ENCODE assay signal across 35 cellular contexts in the genomic region with DNA sequence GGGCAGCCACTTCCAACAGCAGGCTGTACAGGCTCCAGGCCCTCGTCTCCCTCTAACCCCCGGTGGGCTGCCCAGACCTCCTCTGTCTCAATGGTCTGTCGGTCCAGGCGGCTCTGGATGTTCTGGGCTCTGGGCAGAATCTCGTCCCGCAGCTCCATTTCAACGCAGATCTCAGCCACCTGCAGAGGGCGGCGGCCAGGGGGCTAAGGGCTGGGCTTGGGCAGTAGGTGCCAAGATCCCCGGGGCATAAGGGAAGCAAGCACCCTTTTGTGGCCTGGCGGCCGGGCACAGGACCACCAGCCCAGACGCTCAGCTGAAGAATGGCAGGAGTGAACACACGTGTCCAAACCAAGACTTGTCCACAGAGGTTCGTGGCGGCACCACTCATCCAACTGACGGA. TPM values are rescaled to one million over a fixed set of nuclear protein-coding genes. Genes with fewer than 3 reads are reported as not detected.
"Had no signal": no experiment of that assay in that cellular context is flagged by ENCODE, and none has a peak within 500 bp of the region (broad histone marks: within the 10 kb centered on the region; RNA-seq: fewer than 3 reads in every experiment).

No MANE protein-coding gene starts in this region.

- H3K4me1 Mint-ChIP-seq: activated B cell treated with CpG ODN at 0.5 μM for 24 hours; activated T-helper 17 cell treated with anti-CD3 and anti-CD28 coated beads, Interleukin-2, amount 50 U/mL, for 72 hours had no signal

- H3K4me3 ChIP-seq: adrenal gland, body of pancreas, breast epithelium had no signal

- H3K27ac ChIP-seq: adrenal gland, body of pancreas, brain microvascular endothelial cell, breast epithelium, VCaP had no signal

- H3K9me3 Mint-ChIP-seq: activated B cell treated with CpG ODN at 0.5 μM for 24 hours; activated CD4-positive, alpha-beta memory T cell treated with anti-CD3 and anti-CD28 coated beads for 36 hours; activated CD4-positive, alpha-beta T cell treated with anti-CD3 and anti-CD28 coated beads, Interleukin-2, amount 10 ng/mL, durations not matched to agents 24 days and 14 days; activated naive CD4-positive, alpha-beta T cell treated with anti-CD3 and anti-CD28 coated beads for 36 hours; activated naive CD4-positive, alpha-beta T cell treated with anti-CD3 and anti-CD28 coated beads, Interleukin-2, amount 50 U/mL, for 72 hours; activated naive CD8-positive, alpha-beta T cell treated with anti-CD3 and anti-CD28 coated beads for 36 hours; activated T-cell treated with anti-CD3 and anti-CD28 coated beads, Interleukin-2, amount 50 U/mL, for 4 hours; activated T-cell treated with anti-CD3 and anti-CD28 coated beads, Interleukin-2, amount 50 U/mL, for 72 hours; activated T-helper 1 cell treated with anti-CD3 and anti-CD28 coated beads, Interleukin-12 subunit alpha, Interleukin-12 subunit beta, Interleukin-2, Interleukin-4 antibody, amounts not matched to agents 30 ng/mL and 10 ng/mL and 1 ng/mL, durations not matched to agents 14 hours and 24 hours and 36 hours; activated T-helper 17 cell treated with anti-CD3 and anti-CD28 coated beads, Interleukin-2, amount 50 U/mL, for 72 hours; T-cell; T-helper 2 cell treated with Interferon-gamma antibody and Interleukin-4, amounts not matched to agents 5 μg/mL and 100 μg/mL, for 36 hours had no signal

- ATAC-seq: activated naive CD4-positive, alpha-beta T cell treated with anti-CD3 and anti-CD28 coated beads, Interleukin-2, amount 50 U/mL, for 72 hours; activated T-cell treated with anti-CD3 and anti-CD28 coated beads, Interleukin-2, amount 50 U/mL, for 4 hours; activated T-cell treated with anti-CD3 and anti-CD28 coated beads, Interleukin-2, amount 50 U/mL, for 72 hours; activated T-helper 17 cell treated with anti-CD3 and anti-CD28 coated beads, Interleukin-2, amount 50 U/mL, for 72 hours; body of pancreas; T-cell had no signal

- H3K9me3 ChIP-seq: adrenal gland, body of pancreas, breast epithelium had no signal

- H3K36me3 ChIP-seq: adrenal gland, brain microvascular endothelial cell, breast epithelium had no signal

- H3K27ac Mint-ChIP-seq: activated B cell treated with CpG ODN at 0.5 μM for 24 hours; activated CD4-positive, alpha-beta memory T cell treated with anti-CD3 and anti-CD28 coated beads for 36 hours; activated CD4-positive, alpha-beta T cell treated with anti-CD3 and anti-CD28 coated beads, Interleukin-2, amount 10 ng/mL, durations not matched to agents 24 days and 14 days; activated naive CD4-positive, alpha-beta T cell treated with anti-CD3 and anti-CD28 coated beads for 36 hours; activated naive CD4-positive, alpha-beta T cell treated with anti-CD3 and anti-CD28 coated beads, Interleukin-2, amount 50 U/mL, for 72 hours; activated naive CD8-positive, alpha-beta T cell treated with anti-CD3 and anti-CD28 coated beads for 36 hours; activated T-cell treated with anti-CD3 and anti-CD28 coated beads, Interleukin-2, amount 50 U/mL, for 72 hours; activated T-helper 1 cell treated with anti-CD3 and anti-CD28 coated beads, Interleukin-12 subunit alpha, Interleukin-12 subunit beta, Interleukin-2, Interleukin-4 antibody, amounts not matched to agents 30 ng/mL and 10 ng/mL and 1 ng/mL, durations not matched to agents 14 hours and 24 hours and 36 hours; activated T-helper 17 cell treated with anti-CD3 and anti-CD28 coated beads, Interleukin-2, amount 50 U/mL, for 72 hours; T-cell; T-helper 2 cell treated with Interferon-gamma antibody and Interleukin-4, amounts not matched to agents 5 μg/mL and 100 μg/mL, for 36 hours had no signal

- H3K4me1 ChIP-seq: adrenal gland, body of pancreas, breast epithelium had no signal

- DNase-seq: activated B cell treated with CpG ODN at 0.5 μM for 24 hours; activated CD4-positive, alpha-beta memory T cell treated with anti-CD3 and anti-CD28 coated beads for 36 hours; activated CD4-positive, alpha-beta T cell treated with anti-CD3 and anti-CD28 coated beads for 4 hours; activated CD4-positive, alpha-beta T cell treated with anti-CD3 and anti-CD28 coated beads, Interleukin-2, amount 10 ng/mL, durations not matched to agents 24 days and 14 days; activated CD4-positive, alpha-beta T cell treated with anti-CD3 and anti-CD28 coated beads, Interleukin-2, amount 50 U/mL, for 1 hour; activated CD4-positive, alpha-beta T cell treated with anti-CD3 and anti-CD28 coated beads, Interleukin-2, amount 50 U/mL, for 4 hours; activated CD4-positive, CD25-positive, alpha-beta regulatory T cell treated with anti-CD3 and anti-CD28 coated beads, Interleukin-2, amount 50 U/mL, for 72 hours; activated CD8-positive, alpha-beta memory T cell treated with anti-CD3 and anti-CD28 coated beads, Interleukin-2, amount 50 U/mL, for 4 hours; activated effector memory CD4-positive, alpha-beta T cell treated with anti-CD3 and anti-CD28 coated beads, Interleukin-2, amount 50 U/mL, for 16 hours; activated gamma-delta T cell treated with Interleukin-2 at 50 U/mL for 16 hours; activated naive CD4-positive, alpha-beta T cell; activated naive CD4-positive, alpha-beta T cell treated with anti-CD3 and anti-CD28 coated beads for 36 hours; activated naive CD4-positive, alpha-beta T cell treated with anti-CD3 and anti-CD28 coated beads, Interleukin-2, amount 50 U/mL, for 16 hours; activated naive CD8-positive, alpha-beta T cell treated with anti-CD3 and anti-CD28 coated beads for 36 hours; activated T-cell treated with anti-CD3 and anti-CD28 coated beads for 4 hours; activated T-cell treated with anti-CD3 and anti-CD28 coated beads, Interleukin-2, amount 50 U/mL, for 1 hour; activated T-cell treated with anti-CD3 and anti-CD28 coated beads, Interleukin-2, amount 50 U/mL, for 4 hours; activated T-cell treated with anti-CD3 and anti-CD28 coated beads, Interleukin-2, amount 50 U/mL, for 72 hours; adrenal gland; amniotic stem cell; body of pancreas; brain microvascular endothelial cell; central memory CD4-positive, alpha-beta T cell; T-cell; T-helper 2 cell; T-helper 9 cell had no signal

- H3K27me3 Mint-ChIP-seq: activated B cell treated with CpG ODN at 0.5 μM for 24 hours; activated CD4-positive, alpha-beta memory T cell treated with anti-CD3 and anti-CD28 coated beads for 36 hours; activated CD4-positive, alpha-beta T cell treated with anti-CD3 and anti-CD28 coated beads, Interleukin-2, amount 10 ng/mL, durations not matched to agents 24 days and 14 days; activated naive CD8-positive, alpha-beta T cell treated with anti-CD3 and anti-CD28 coated beads for 36 hours; activated T-helper 17 cell treated with anti-CD3 and anti-CD28 coated beads, Interleukin-2, amount 50 U/mL, for 72 hours had no signal

- H3K27me3 ChIP-seq: body of pancreas, brain microvascular endothelial cell had no signal

- H3K4me3 Mint-ChIP-seq: activated B cell treated with CpG ODN at 0.5 μM for 24 hours; activated CD4-positive, alpha-beta memory T cell treated with anti-CD3 and anti-CD28 coated beads for 36 hours; activated CD4-positive, alpha-beta T cell treated with anti-CD3 and anti-CD28 coated beads, Interleukin-2, amount 10 ng/mL, durations not matched to agents 24 days and 14 days; activated naive CD4-positive, alpha-beta T cell treated with anti-CD3 and anti-CD28 coated beads for 36 hours; activated naive CD8-positive, alpha-beta T cell treated with anti-CD3 and anti-CD28 coated beads for 36 hours; activated T-cell treated with anti-CD3 and anti-CD28 coated beads, Interleukin-2, amount 50 U/mL, for 4 hours; activated T-cell treated with anti-CD3 and anti-CD28 coated beads, Interleukin-2, amount 50 U/mL, for 72 hours; activated T-helper 1 cell treated with anti-CD3 and anti-CD28 coated beads, Interleukin-12 subunit alpha, Interleukin-12 subunit beta, Interleukin-2, Interleukin-4 antibody, amounts not matched to agents 30 ng/mL and 10 ng/mL and 1 ng/mL, durations not matched to agents 14 hours and 24 hours and 36 hours; activated T-helper 17 cell treated with anti-CD3 and anti-CD28 coated beads, Interleukin-2, amount 50 U/mL, for 72 hours; T-cell; T-helper 2 cell treated with Interferon-gamma antibody and Interleukin-4, amounts not matched to agents 5 μg/mL and 100 μg/mL, for 36 hours had no signal

RNA-seq across cellular contexts. Expression of a gene that starts 9.2 kb away (rescaled TPM):
- total RNA-seq: activated B cell treated with CpG ODN at 0.5 μM for 24 hours; activated CD4-positive, alpha-beta memory T cell treated with anti-CD3 and anti-CD28 coated beads for 36 hours; activated CD4-positive, alpha-beta T cell treated with anti-CD3 and anti-CD28 coated beads, Interleukin-2, amount 10 ng/mL, durations not matched to agents 24 days and 14 days; activated CD8-positive, alpha-beta memory T cell treated with anti-CD3 and anti-CD28 coated beads for 36 hours; activated naive CD4-positive, alpha-beta T cell treated with anti-CD3 and anti-CD28 coated beads for 36 hours; activated naive CD4-positive, alpha-beta T cell treated with anti-CD3 and anti-CD28 coated beads, Interleukin-2, amount 50 U/mL, for 72 hours; activated naive CD8-positive, alpha-beta T cell treated with anti-CD3 and anti-CD28 coated beads for 36 hours; activated T-cell treated with anti-CD3 and anti-CD28 coated beads, Interleukin-2, amount 50 U/mL, for 4 hours; activated T-cell treated with anti-CD3 and anti-CD28 coated beads, Interleukin-2, amount 50 U/mL, for 72 hours; activated T-helper 1 cell treated with anti-CD3 and anti-CD28 coated beads, Interleukin-12 subunit alpha, Interleukin-12 subunit beta, Interleukin-2, Interleukin-4 antibody, amounts not matched to agents 30 ng/mL and 10 ng/mL and 1 ng/mL, durations not matched to agents 14 hours and 24 hours and 36 hours; astrocyte; T-cell; T-helper 1 cell treated with Interleukin-12 subunit alpha and Interleukin-12 subunit beta and Interleukin-4 antibody, amounts not matched to agents 30 ng/mL and 1 ng/mL, for 36 hours had no signal
